1 cellular context compared by ENCODE assay signal in genomic region chr19:46716672-46717033, GRCh38.
TF ChIP-seq lines count a peak whose summit lies in the region.

No MANE protein-coding gene starts in this region.

TF ChIP-seq in liver, 16 proteins besides CTCF, POLR2A, EP300 and RAD21 (continued from another document):
- TF ChIP-seq JUND (IDR thresholded peaks at IDR 0.05) (no peak), FOXA2 (IDR thresholded peaks at IDR 0.05) (no peak), TAF1 (conservative IDR thresholded peaks at IDR 0.05) (no peak)
TF ChIP-seq in liver: peak in this region for 0.
